33 cellular contexts compared by ENCODE assay signal in the genomic region with DNA sequence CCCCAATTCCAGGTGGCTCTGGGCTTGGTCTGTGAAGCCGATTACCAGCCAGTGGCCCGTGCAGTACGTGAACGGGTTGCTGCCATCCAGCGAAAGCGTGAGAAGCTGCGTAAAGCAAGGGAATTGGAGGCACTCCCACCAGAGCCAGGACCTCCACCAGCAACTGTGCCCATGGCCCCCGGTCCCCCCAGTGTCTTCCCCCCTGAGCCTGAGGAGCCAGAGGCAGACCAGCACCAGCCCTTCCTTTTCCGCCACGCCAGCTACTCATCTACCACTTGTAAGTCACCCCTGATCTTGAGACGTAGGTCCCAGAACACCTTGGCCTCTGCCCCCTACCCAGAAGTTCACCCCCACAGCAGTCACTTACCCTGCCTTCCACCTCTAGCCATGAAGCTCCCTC. TPM values are rescaled to one million over a fixed set of nuclear protein-coding genes. Genes with fewer than 3 reads are reported as not detected.
"Had no signal": no experiment of that assay in that cellular context is flagged by ENCODE, and none has a peak within 500 bp of the region (broad histone marks: within the 10 kb centered on the region; RNA-seq: fewer than 3 reads in every experiment).

No MANE protein-coding gene starts in this region.

- ATAC-seq: activated CD4-positive, alpha-beta T cell treated with anti-CD3 and anti-CD28 coated beads for 36 hours; activated CD8-positive, alpha-beta memory T cell treated with anti-CD3 and anti-CD28 coated beads, Interleukin-2, amount 10 ng/mL, durations not matched to agents 7 days and 5 days; activated CD8-positive, alpha-beta T cell treated with anti-CD3 and anti-CD28 coated beads, Interleukin-2, amount 10 ng/mL, durations not matched to agents 7 days and 5 days; foreskin keratinocyte; gastrocnemius medialis; heart left ventricle had no signal

- H3K4me3 ChIP-seq: ascending aorta, breast epithelium, cardiac muscle cell, colonic mucosa, esophagus muscularis mucosa, gastrocnemius medialis, heart left ventricle had no signal

- H3K9me3 ChIP-seq: ascending aorta, breast epithelium, colonic mucosa, esophagus muscularis mucosa, gastrocnemius medialis, heart left ventricle had no signal

- H3K36me3 ChIP-seq: ascending aorta, breast epithelium, cardiac muscle cell, colonic mucosa, esophagus muscularis mucosa, gastrocnemius medialis, heart left ventricle had no signal

- H3K4me1 ChIP-seq: ascending aorta, breast epithelium, colonic mucosa had no signal

- H3K27ac ChIP-seq: ascending aorta, breast epithelium, cardiac muscle cell, colonic mucosa, esophagus muscularis mucosa, foreskin keratinocyte, gastrocnemius medialis, heart left ventricle had no signal

- DNase-seq: activated CD4-positive, alpha-beta memory T cell treated with anti-CD3 and anti-CD28 coated beads for 36 hours; activated CD4-positive, alpha-beta T cell treated with anti-CD3 and anti-CD28 coated beads for 36 hours; activated CD4-positive, alpha-beta T cell treated with anti-CD3 and anti-CD28 coated beads, Interleukin-2, amount 10 ng/mL, durations not matched to agents 24 days and 14 days; activated CD4-positive, CD25-positive, alpha-beta regulatory T cell; activated CD4-positive, CD25-positive, alpha-beta regulatory T cell treated with anti-CD3 and anti-CD28 coated beads, Interleukin-2, amount 50 U/mL, for 72 hours; activated CD8-positive, alpha-beta memory T cell treated with anti-CD3 and anti-CD28 coated beads, Interleukin-2, amount 10 ng/mL, durations not matched to agents 7 days and 5 days; activated CD8-positive, alpha-beta memory T cell treated with anti-CD3 and anti-CD28 coated beads, Interleukin-2, amount 50 U/mL, for 4 hours; activated CD8-positive, alpha-beta T cell treated with anti-CD3 and anti-CD28 coated beads, Interleukin-2, amount 10 ng/mL, durations not matched to agents 7 days and 5 days; activated effector memory CD4-positive, alpha-beta T cell treated with anti-CD3 and anti-CD28 coated beads, Interleukin-2, amount 50 U/mL, for 16 hours; activated naive CD4-positive, alpha-beta T cell treated with anti-CD3 and anti-CD28 coated beads for 36 hours; activated naive CD8-positive, alpha-beta T cell treated with anti-CD3 and anti-CD28 coated beads, Interleukin-2, amount 10 ng/mL, durations not matched to agents 7 days and 5 days; activated T-cell treated with anti-CD3 and anti-CD28 coated beads, Interleukin-2, amount 50 U/mL, for 1 hour; activated T-cell treated with anti-CD3 and anti-CD28 coated beads, Interleukin-2, amount 50 U/mL, for 48 hours; central memory CD4-positive, alpha-beta T cell; cerebellar nuclear complex; colonic mucosa; effector memory CD4-positive, alpha-beta T cell; endodermal cell; erythroblast; foreskin keratinocyte; gastrocnemius medialis; glutamatergic neuron; heart left ventricle; T-helper 2 cell had no signal

RNA-seq across cellular contexts. Expression of gene WNK4, which starts 6.9 kb away (rescaled TPM):
- total RNA-seq: ascending aorta, gastrocnemius medialis had no signal
- polyA plus RNA-seq: heart left ventricle had no signal

RNA-seq across cellular contexts. Expression of gene CNTD1, which starts 11.4 kb away (rescaled TPM):
- total RNA-seq: activated CD4-positive, alpha-beta memory T cell treated with anti-CD3 and anti-CD28 coated beads for 36 hours; activated CD4-positive, alpha-beta T cell treated with anti-CD3 and anti-CD28 coated beads for 36 hours; activated CD4-positive, alpha-beta T cell treated with anti-CD3 and anti-CD28 coated beads, Interleukin-2, amount 10 ng/mL, durations not matched to agents 24 days and 14 days; activated CD8-positive, alpha-beta memory T cell treated with anti-CD3 and anti-CD28 coated beads for 36 hours; activated CD8-positive, alpha-beta memory T cell treated with anti-CD3 and anti-CD28 coated beads, Interleukin-2, amount 10 ng/mL, durations not matched to agents 7 days and 5 days; activated CD8-positive, alpha-beta T cell treated with anti-CD3 and anti-CD28 coated beads, Interleukin-2, amount 10 ng/mL, durations not matched to agents 7 days and 5 days; activated naive CD4-positive, alpha-beta T cell treated with anti-CD3 and anti-CD28 coated beads for 36 hours; activated T-helper 1 cell treated with anti-CD3 and anti-CD28 coated beads, Interleukin-12 subunit alpha, Interleukin-12 subunit beta, Interleukin-2, Interleukin-4 antibody, amounts not matched to agents 30 ng/mL and 10 ng/mL and 1 ng/mL, durations not matched to agents 14 hours and 24 hours and 36 hours; ascending aorta; dermis microvascular lymphatic vessel endothelial cell; endodermal cell; foreskin keratinocyte; gastrocnemius medialis; heart left ventricle; T-helper 1 cell treated with Interleukin-12 subunit alpha and Interleukin-12 subunit beta and Interleukin-4 antibody, amounts not matched to agents 30 ng/mL and 1 ng/mL, for 36 hours had no signal

RNA-seq across cellular contexts. Expression of gene RAMP2, which starts 26.2 kb away (rescaled TPM):
- total RNA-seq: activated CD4-positive, alpha-beta memory T cell treated with anti-CD3 and anti-CD28 coated beads for 36 hours; activated CD4-positive, alpha-beta T cell treated with anti-CD3 and anti-CD28 coated beads for 36 hours; activated CD4-positive, alpha-beta T cell treated with anti-CD3 and anti-CD28 coated beads, Interleukin-2, amount 10 ng/mL, durations not matched to agents 24 days and 14 days; activated CD8-positive, alpha-beta memory T cell treated with anti-CD3 and anti-CD28 coated beads for 36 hours; activated CD8-positive, alpha-beta memory T cell treated with anti-CD3 and anti-CD28 coated beads, Interleukin-2, amount 10 ng/mL, durations not matched to agents 7 days and 5 days; activated CD8-positive, alpha-beta T cell treated with anti-CD3 and anti-CD28 coated beads, Interleukin-2, amount 10 ng/mL, durations not matched to agents 7 days and 5 days; activated naive CD4-positive, alpha-beta T cell treated with anti-CD3 and anti-CD28 coated beads for 36 hours; activated naive CD8-positive, alpha-beta T cell treated with anti-CD3 and anti-CD28 coated beads, Interleukin-2, amount 10 ng/mL, durations not matched to agents 7 days and 5 days; activated T-helper 1 cell treated with anti-CD3 and anti-CD28 coated beads, Interleukin-12 subunit alpha, Interleukin-12 subunit beta, Interleukin-2, Interleukin-4 antibody, amounts not matched to agents 30 ng/mL and 10 ng/mL and 1 ng/mL, durations not matched to agents 14 hours and 24 hours and 36 hours; activated T-helper 2 cell treated with anti-CD3 and anti-CD28 coated beads, Interferon-gamma antibody, Interleukin-2, Interleukin-4, amounts not matched to agents 10 μg/mL and 5 μg/mL and 100 μg/mL, durations not matched to agents 14 hours and 24 hours and 36 hours; foreskin keratinocyte; T-helper 1 cell treated with Interleukin-12 subunit alpha and Interleukin-12 subunit beta and Interleukin-4 antibody, amounts not matched to agents 30 ng/mL and 1 ng/mL, for 36 hours had no signal
